In genomic region chr7:133753513-133753912, GRCh38 we compare ENCODE assay signal across 14 cellular contexts.
A peak's percentile ranks its signal among the peaks of the same experiment; 100 is the strongest.
DNase-seq lines count a peak whose midpoint lies in the region; ATAC-seq and TF ChIP-seq lines count a peak whose summit lies in the region.
"Had no signal": no experiment of that assay in that cellular context is flagged by ENCODE, and none has a peak within 500 bp of the region (broad histone marks: within the 10 kb centered on the region; RNA-seq: fewer than 3 reads in every experiment).

No MANE protein-coding gene starts in this region.

- no peaks in the 10 kb centered on the region for H3K36me3 Mint-ChIP-seq in activated T-helper 17 cell treated with anti-CD3 and anti-CD28 coated beads, Interleukin-2, amount 50 U/mL, for 72 hours (ENCODE audit: low read depth)

- no peak overlapping the region for H3K27ac Mint-ChIP-seq in activated T-helper 17 cell treated with anti-CD3 and anti-CD28 coated beads, Interleukin-2, amount 50 U/mL, for 72 hours
- H3K27ac Mint-ChIP-seq: IgD-negative memory B cell had no signal

- H3K9me3 ChIP-seq in mucosa of descending colon (no peaks in the 10 kb centered on the region), mesenchymal stem cell (ENCODE audit: control insufficient read depth, low read length) (no peaks in the 10 kb centered on the region)

- intact Hi-C loops in mucosa of descending colon (cut with DNase I, micrococcal nuclease): no loop called here

- H3K36me3 ChIP-seq in mucosa of descending colon (ENCODE audit: low read depth) (no peaks in the 10 kb centered on the region), mesenchymal stem cell (ENCODE audit: control insufficient read depth in 1 of 2, insufficient read depth in 2 of 2, low read depth in 1 of 2, low read length in 2 of 2) (no peaks in the 10 kb centered on the region)

- no peak overlapping the region for H3K4me2 ChIP-seq in mesenchymal stem cell (ENCODE audit: low read length, poor library complexity, severe bottlenecking)

- H3K9me3 Mint-ChIP-seq in activated T-helper 17 cell treated with anti-CD3 and anti-CD28 coated beads, Interleukin-2, amount 50 U/mL, for 72 hours: no peaks in the 10 kb centered on the region

- no peak overlapping the region for H2BK12ac ChIP-seq in mesenchymal stem cell (ENCODE audit: low read length in 2 of 2)

- no peak overlapping the region for H2BK120ac ChIP-seq in mesenchymal stem cell (ENCODE audit: low read depth, low read length)

- H3K27ac ChIP-seq in VCaP: peak overlapping the region; percentile 52
- H3K27ac ChIP-seq in foreskin keratinocyte: no peak overlapping the region
- no peak overlapping the region for H3K27ac ChIP-seq in mesenchymal stem cell (ENCODE audit: low read length, poor library complexity, severe bottlenecking)
- H3K27ac ChIP-seq: C4-2B had no signal

- no peak overlapping the region for H3K4me3 Mint-ChIP-seq in activated T-helper 17 cell treated with anti-CD3 and anti-CD28 coated beads, Interleukin-2, amount 50 U/mL, for 72 hours
- H3K4me3 Mint-ChIP-seq: IgD-negative memory B cell had no signal

- no peak overlapping the region for H3K4me3 ChIP-seq in mucosa of descending colon
- no peak overlapping the region for H3K4me3 ChIP-seq in mesenchymal stem cell (ENCODE audit: insufficient read depth in 1 of 2, low read depth in 1 of 2, low read length in 2 of 2)

- TF ChIP-seq CTCF in VCaP (conservative IDR thresholded peaks at IDR 0.05) (no peak), foreskin keratinocyte (conservative IDR thresholded peaks at IDR 0.05) (no peak), mucosa of descending colon (IDR thresholded peaks at IDR 0.05) (no peak)

- H3K18ac ChIP-seq in mesenchymal stem cell (ENCODE audit: low read depth in 1 of 2, low read length in 2 of 2): no peak overlapping the region

- H2AK5ac ChIP-seq in mesenchymal stem cell (ENCODE audit: low read length, severe bottlenecking): no peak overlapping the region

- no peaks in the 10 kb centered on the region for H3K79me1 ChIP-seq in mesenchymal stem cell (replicated peaks; ENCODE audit: low read length, poor library complexity, severe bottlenecking)

- 95% methylated on average over 5 of the region's 5 CpGs for WGBS in mesenchymal stem cell

- H2BK15ac ChIP-seq in mesenchymal stem cell (ENCODE audit: low read depth, poor library complexity, severe bottlenecking): no peak overlapping the region

- no peak overlapping the region for H2BK5ac ChIP-seq in mesenchymal stem cell (ENCODE audit: low read depth, low read length, poor library complexity, severe bottlenecking)

- H3K4me1 ChIP-seq in foreskin keratinocyte: peaks cover 21% of the 10 kb centered on the region
- H3K4me1 ChIP-seq in mucosa of descending colon (ENCODE audit: low read depth): peaks cover 7% of the 10 kb centered on the region
- H3K4me1 ChIP-seq in mesenchymal stem cell (ENCODE audit: control insufficient read depth, insufficient read depth, low read depth, low read length): peaks cover 2% of the 10 kb centered on the region

- ATAC-seq in foreskin keratinocyte (peak; percentile 86), mucosa of descending colon (peak; percentile 66), GM19467 (IDR thresholded peaks at IDR 0.05; ENCODE audit: unreplicated experiment) (no peak)
- no peak for ATAC-seq in activated T-helper 17 cell treated with anti-CD3 and anti-CD28 coated beads, Interleukin-2, amount 50 U/mL, for 72 hours (replicated peaks)

- H2AFZ ChIP-seq in mesenchymal stem cell (ENCODE audit: low read depth, low read length): no peak overlapping the region

- H3K27me3 Mint-ChIP-seq in activated T-helper 17 cell treated with anti-CD3 and anti-CD28 coated beads, Interleukin-2, amount 50 U/mL, for 72 hours: no peaks in the 10 kb centered on the region
- H3K27me3 Mint-ChIP-seq: IgD-negative memory B cell had no signal

- H3K23ac ChIP-seq in mesenchymal stem cell (ENCODE audit: low read length in 2 of 2): no peak overlapping the region

- H3K9ac ChIP-seq in mesenchymal stem cell (ENCODE audit: low read length): no peak overlapping the region

- H3K4ac ChIP-seq in mesenchymal stem cell (ENCODE audit: low read depth in 1 of 2, low read length in 2 of 2): no peak overlapping the region

- DNase-seq in HT1080 (ENCODE audit: low read depth) (peak; percentile 20), foreskin keratinocyte (peak; percentile 80 to 89), mucosa of descending colon (peak in 1 of 3 donors; percentile 23), mesenchymal stem cell (no peak)
- no peak for DNase-seq in stimulated activated CD4-positive, alpha-beta T cell treated with anti-CD3 and anti-CD28 coated beads, Interleukin-12 subunit alpha, Interleukin-12 subunit beta, amount 100 ng/mL, for 4 hours
- DNase-seq: HCEC 1CT, NCI-H187, NCI-H345, NCI-H526 had no signal

- H3K27me3 ChIP-seq in foreskin keratinocyte: no peaks in the 10 kb centered on the region
- no peaks in the 10 kb centered on the region for H3K27me3 ChIP-seq in mesenchymal stem cell (ENCODE audit: control insufficient read depth in 1 of 2, insufficient read depth in 1 of 2, low read length in 2 of 2)

- no peaks in the 10 kb centered on the region for H3K4me1 Mint-ChIP-seq in activated T-helper 17 cell treated with anti-CD3 and anti-CD28 coated beads, Interleukin-2, amount 50 U/mL, for 72 hours

- H3K14ac ChIP-seq in mesenchymal stem cell (ENCODE audit: low read length in 2 of 2): no peak overlapping the region

- no peak overlapping the region for H4K8ac ChIP-seq in mesenchymal stem cell (ENCODE audit: low read length)

- no peak overlapping the region for H4K91ac ChIP-seq in mesenchymal stem cell (ENCODE audit: low read length)

Comparison
In these comparisons a context has a peak if more than half of its experiments do, and no peak if none do; other contexts are left out.
1. DNase-seq: peak in HT1080 (single experiment) and foreskin keratinocyte (2 of 2); none in mesenchymal stem cell (single experiment) and stimulated activated CD4-positive, alpha-beta T cell treated with anti-CD3 and anti-CD28 coated beads, Interleukin-12 subunit alpha, Interleukin-12 subunit beta, amount 100 ng/mL, for 4 hours (single experiment).
2. ATAC-seq: peak in foreskin keratinocyte (single experiment) and mucosa of descending colon (single experiment); none in GM19467 (single experiment) and activated T-helper 17 cell treated with anti-CD3 and anti-CD28 coated beads, Interleukin-2, amount 50 U/mL, for 72 hours (single experiment).